Comparison of ENCODE assay signal across 14 cellular contexts in the genomic region with DNA sequence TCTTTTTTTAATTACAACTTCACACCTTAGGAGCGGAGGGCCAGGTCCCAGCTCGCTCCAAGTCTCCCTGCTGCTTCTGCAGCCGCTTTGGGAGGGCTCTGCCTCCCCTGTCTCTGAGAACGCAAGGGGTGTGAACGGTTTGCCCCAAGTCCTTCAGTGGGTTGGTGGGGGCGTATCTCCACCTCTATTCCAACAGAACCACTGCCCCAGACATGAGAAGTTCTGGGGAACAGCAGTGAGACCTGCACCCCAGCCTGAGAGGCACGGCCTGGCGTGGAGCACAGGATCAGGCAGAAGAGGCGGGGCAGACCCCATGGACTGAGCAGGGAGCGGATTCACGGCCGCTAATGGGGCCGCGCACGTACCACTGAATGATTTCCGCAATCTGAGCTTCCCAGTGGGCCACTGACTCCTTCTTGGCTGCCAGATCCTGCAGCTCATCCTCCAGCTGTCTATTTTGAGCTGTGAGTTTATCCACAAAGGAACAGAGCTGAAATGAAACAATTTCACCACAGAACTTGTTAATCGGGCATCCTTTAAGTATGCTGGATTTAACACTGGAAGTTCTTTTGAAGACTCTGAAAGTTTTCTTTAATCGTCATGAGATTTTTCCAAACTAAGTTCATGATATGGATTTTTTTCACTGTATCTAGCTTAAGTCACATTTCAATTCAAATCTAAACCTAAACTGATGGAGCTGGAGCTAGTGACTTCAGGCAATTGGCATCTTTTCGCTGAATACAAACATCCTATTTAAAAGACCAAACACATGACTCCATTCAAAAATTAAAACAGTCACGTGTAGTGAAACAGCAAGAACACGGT. TPM values are rescaled to one million over a fixed set of nuclear protein-coding genes. Genes with fewer than 3 reads are reported as not detected.
"Had no signal": no experiment of that assay in that cellular context is flagged by ENCODE, and none has a peak within 500 bp of the region (broad histone marks: within the 10 kb centered on the region; RNA-seq: fewer than 3 reads in every experiment).

No MANE protein-coding gene starts in this region.

- H3K27me3 ChIP-seq: brain microvascular endothelial cell, gastroesophageal sphincter, SJSA1, transverse colon had no signal

- DNase-seq: activated CD4-positive, alpha-beta T cell treated with anti-CD3 and anti-CD28 coated beads for 48 hours; activated CD8-positive, alpha-beta memory T cell treated with anti-CD3 and anti-CD28 coated beads, Interleukin-2, amount 50 U/mL, for 4 hours; activated CD8-positive, alpha-beta T cell treated with anti-CD3 and anti-CD28 coated beads for 36 hours; activated gamma-delta T cell; activated T-cell treated with anti-CD3 and anti-CD28 coated beads, Interleukin-2, amount 50 U/mL, for 72 hours; amniotic stem cell; brain microvascular endothelial cell; naive thymus-derived CD4-positive, alpha-beta T cell; right cardiac atrium; stimulated activated CD4-positive, alpha-beta T cell treated with anti-CD3 and anti-CD28 coated beads, Interleukin-2, amount 100 ng/mL, for 24 hours; T-helper 2 cell; transverse colon had no signal

- H3K4me1 ChIP-seq: gastroesophageal sphincter, SJSA1, transverse colon had no signal

- H3K27ac ChIP-seq: brain microvascular endothelial cell, gastroesophageal sphincter, SJSA1, transverse colon had no signal

- H3K9me3 ChIP-seq: gastroesophageal sphincter, SJSA1, transverse colon had no signal

- H3K4me3 ChIP-seq: gastroesophageal sphincter, SJSA1, transverse colon had no signal

RNA-seq across cellular contexts. Expression of a gene that starts 44.4 kb away (rescaled TPM):
- total RNA-seq: SJSA1 had no signal
